In genomic region chr16:8417145-8417544, GRCh38 we compare ENCODE assay signal across 11 cellular contexts.
"Had no signal": no experiment of that assay in that cellular context is flagged by ENCODE, and none has a peak within 500 bp of the region (broad histone marks: within the 10 kb centered on the region; RNA-seq: fewer than 3 reads in every experiment).

No MANE protein-coding gene starts in this region.

- H3K4me3 ChIP-seq: GM23248, GM23338, HAP-1 had no signal

- DNase-seq: GM23248, GOT3, H7, H9, HCEC 1CT, HFFc6 had no signal

- H3K27ac ChIP-seq: GM23248 had no signal

- H2AFZ ChIP-seq: GM23248, GM23338 had no signal

- H3K4me1 ChIP-seq: HAP-1 had no signal

- H3K4me2 ChIP-seq: GM23338 had no signal

- H3K36me3 ChIP-seq: HAP-1 had no signal

- H3K9me3 ChIP-seq: HAP-1 had no signal

- H3K9ac ChIP-seq: GM23248 had no signal

- ATAC-seq: GM23338, HCT116 had no signal

- FAIRE-seq: H1, H54 had no signal
